In genomic region chr10:5827841-5828240, GRCh38 we compare ENCODE assay signal across 1 cellular context.
TF ChIP-seq lines count a peak whose summit lies in the region.

No MANE protein-coding gene starts in this region.

TF ChIP-seq in K562, 482 proteins besides CTCF, POLR2A, EP300 and RAD21:
- no peak for TF ChIP-seq TRIM28 (IDR thresholded peaks at IDR 0.05)
- TF ChIP-seq TCF7L2 (IDR thresholded peaks at IDR 0.05; ENCODE audit: low read depth, low read length), result no peak
- no peak for TF ChIP-seq TAF9B (IDR thresholded peaks at IDR 0.05; ENCODE audit: partially characterized antibody)
- TF ChIP-seq ELF1 (tag; IDR thresholded peaks at IDR 0.05), result no peak
- TF ChIP-seq PYGO2 (tag; IDR thresholded peaks at IDR 0.05), result no peak
